ENCODE assay signal across 14 cellular contexts in genomic region chr6:2961491-2961890, GRCh38. TPM values are rescaled to one million over a fixed set of nuclear protein-coding genes. Genes with fewer than 3 reads are reported as not detected.
DNase-seq lines count a peak whose midpoint lies in the region; ATAC-seq, FAIRE-seq and TF ChIP-seq lines count a peak whose summit lies in the region.
"Had no signal": no experiment of that assay in that cellular context is flagged by ENCODE, and none has a peak within 500 bp of the region (broad histone marks: within the 10 kb centered on the region; RNA-seq: fewer than 3 reads in every experiment).

No MANE protein-coding gene starts in this region.

- H4K20me1 ChIP-seq in GM23248 (ENCODE audit: insufficient read depth): no peaks in the 10 kb centered on the region

- H3K9me2 ChIP-seq in GM23248 (ENCODE audit: insufficient read depth): no peaks in the 10 kb centered on the region

- intact Hi-C loops in left lung (cut with DNase I) (no loop called here), stomach (cut with DNase I; ENCODE audit: low total_unique reads) (no loop called here), kidney (cut with DNase I) (no loop called here)

- H3F3A ChIP-seq in GM23248 (ENCODE audit: insufficient read depth): peaks cover 22% of the 10 kb centered on the region

- H3K4me1 ChIP-seq in GM23248 (ENCODE audit: insufficient read depth) (peaks cover 18% of the 10 kb centered on the region), left lung (peaks cover 19 to 76% of the 10 kb centered on the region in 2 donors), stomach (peaks cover 38 to 84% (median 68%) of the 10 kb centered on the region in 4 donors), kidney (ENCODE audit: control insufficient read depth in 1 of 2, insufficient read depth in 1 of 2, low read depth in 1 of 2, low read length in 2 of 2) (peaks cover 17 to 20% of the 10 kb centered on the region in 2 donors)

- in situ Hi-C loops in GM23248 (cut with MboI) (no loop called here), ACHN (cut with HindIII; ENCODE audit: low pct_ligation_motif_present, low pct_unique_long_range_greater_than_20kb, low sequenced_read_pairs) (no loop called here)

- no peak for TF ChIP-seq POLR2A in stomach (IDR thresholded peaks at IDR 0.05)

- no peak for DNase-seq in GM23248
- no peak for DNase-seq in left lung
- no peak for DNase-seq in stomach
- DNase-seq in T-helper 9 cell: no peak
- no peak for DNase-seq in ACHN
- DNase-seq in kidney: no peak
- DNase-seq: activated naive CD4-positive, alpha-beta T cell treated with anti-CD3 and anti-CD28 coated beads, Interleukin-2, amount 10 ng/mL, durations not matched to agents 7 days and 5 days; CD4-positive, CD25-positive, alpha-beta regulatory T cell; NCI-H226; nucleus accumbens had no signal

- peak overlapping the region; percentile 63 for H3K27ac ChIP-seq in GM23248
- peak overlapping the region; percentile 90 for H3K27ac ChIP-seq in VCaP
- peak overlapping the region; percentile 50 to 74 for H3K27ac ChIP-seq in left lung
- H3K27ac ChIP-seq in stomach: peak overlapping the region; percentile 75 to 87 (median 80)
- H3K27ac ChIP-seq in kidney (ENCODE audit: low read depth in 2 of 2, low read length in 2 of 2): no peak overlapping the region

- no peaks in the 10 kb centered on the region for H3K27me3 ChIP-seq in GM23248 (replicated peaks; ENCODE audit: insufficient read depth)
- no peaks in the 10 kb centered on the region for H3K27me3 ChIP-seq in left lung
- H3K27me3 ChIP-seq in stomach: no peaks in the 10 kb centered on the region

- peaks cover 97% of the 10 kb centered on the region for H3K79me2 ChIP-seq in GM23248 (ENCODE audit: insufficient read depth)

- no peak for ATAC-seq in left lung
- ATAC-seq in GM19463 (IDR thresholded peaks at IDR 0.05; ENCODE audit: unreplicated experiment): no peak

- TF ChIP-seq EP300 in stomach (IDR thresholded peaks at IDR 0.05): no peak

- no peak for FAIRE-seq in kidney (lab: Jason Lieb, UNC)
- FAIRE-seq: bronchial epithelial cell, GM12892 had no signal

- H3K9ac ChIP-seq in GM23248 (peak overlapping the region; percentile 38; the same call in 1 of the 2 replicates), kidney (ENCODE audit: low read length in 2 of 2) (no peak overlapping the region)

- H3K4me3 ChIP-seq in GM23248 (no peak overlapping the region), left lung (no peak overlapping the region), stomach (peak overlapping the region; percentile 15 to 34 (median 16)), kidney (ENCODE audit: low read length in 2 of 2) (no peak overlapping the region)

- no peak overlapping the region for H2AFZ ChIP-seq in GM23248

- WGBS in GM23248 (ENCODE audit: low coverage in 1 of 2, low lambda C conversion rate in 2 of 2, missing lambda C conversion rate in 2 of 2), 2 experiments: 89 to 93% methylated on average over 6 of the region's 6 CpGs
- 35 to 51% (median 48%) methylated on average over 6 of the region's 6 CpGs for WGBS in stomach, 5 donors

- no peak overlapping the region for H3K4me2 ChIP-seq in GM23248 (ENCODE audit: unreplicated experiment)

- TF ChIP-seq CTCF in VCaP (conservative IDR thresholded peaks at IDR 0.05): no peak
- no peak for TF ChIP-seq CTCF in left lung (IDR thresholded peaks at IDR 0.05)
- TF ChIP-seq CTCF in stomach (IDR thresholded peaks at IDR 0.05): no peak
- no peak for TF ChIP-seq CTCF in kidney (IDR thresholded peaks at IDR 0.05; ENCODE audit: borderline replicate concordance, extremely low read depth, insufficient read depth)

- H3K36me3 ChIP-seq in GM23248 (ENCODE audit: low read depth) (no peaks in the 10 kb centered on the region; the same call in 1 of the 2 replicates), left lung (peaks cover 0 to 10% of the 10 kb centered on the region in 2 donors), stomach (peaks cover 4 to 31% (median 22%) of the 10 kb centered on the region in 4 donors), kidney (ENCODE audit: control insufficient read depth in 1 of 2, insufficient read depth in 2 of 2, low read length in 2 of 2) (no peaks in the 10 kb centered on the region)

- H3K9me3 ChIP-seq in GM23248 (ENCODE audit: low read depth): no peaks in the 10 kb centered on the region
- H3K9me3 ChIP-seq in left lung: no peaks in the 10 kb centered on the region
- no peaks in the 10 kb centered on the region for H3K9me3 ChIP-seq in stomach
- no peaks in the 10 kb centered on the region for H3K9me3 ChIP-seq in kidney (ENCODE audit: control insufficient read depth in 1 of 2, low read length in 2 of 2)

RNA-seq across cellular contexts. Expression of gene SERPINB6, which starts 9.9 kb away (rescaled TPM):
- total RNA-seq in GM23248 (2014; rRNA removed; shearing (Covaris generic)): 95.7 and 141 TPM in 2 replicates
- polyA plus RNA-seq in GM23248 (2016; fragmentation: Nextera tagmentation; extraction: Ambion mirVana) (149 and 153 TPM in 2 replicates), stomach (100 to 1,000 TPM in 2 of 3 donors, 10 to 100 TPM in 1; 93.1 to 281 (median 144) TPM), kidney (ENCODE audit: insufficient read depth, low read depth, low replicate concordance) (212 TPM)
- total RNA-seq in left lung (100 to 1,000 TPM in 1 of 2 donors, 10 to 100 TPM in 1; 99.3 to 134 TPM), stomach (100 to 1,000 TPM in 4 of 5 donors, 10 to 100 TPM in 1; 79.1 to 208 (median 160) TPM), kidney (136 TPM)

RNA-seq across cellular contexts. Expression of gene NQO2, which starts 38.2 kb away (rescaled TPM):
- total RNA-seq in GM23248 (2014; rRNA removed; shearing (Covaris generic)): 26.2 and 29.6 TPM in 2 replicates
- polyA plus RNA-seq in GM23248 (2016; fragmentation: Nextera tagmentation; extraction: Ambion mirVana): 61.0 and 64.2 TPM in 2 replicates
- 10 to 100 TPM; 22.0 to 55.8 TPM for total RNA-seq in left lung
- total RNA-seq in stomach: 10 to 100 TPM in 1 of 5 donors, 1 to 10 TPM in 2, under 1 TPM in 1, not detected in 1; 0.87 to 35.5 (median 5.5) TPM
- polyA plus RNA-seq in stomach: 10 to 100 TPM; 28.3 to 43.1 (median 41.9) TPM
- total RNA-seq in kidney: 37.0 TPM
- polyA plus RNA-seq in kidney (ENCODE audit: insufficient read depth, low read depth, low replicate concordance): 291 TPM

RNA-seq across cellular contexts. Expression of gene SERPINB9, which starts 58.4 kb away (rescaled TPM):
- total RNA-seq in GM23248 (2014; rRNA removed; shearing (Covaris generic)): 1.1 and 2.4 TPM in 2 replicates
- polyA plus RNA-seq in GM23248 (2016; fragmentation: Nextera tagmentation; extraction: Ambion mirVana): 0.91 and 1.1 TPM in 2 replicates
- total RNA-seq in left lung: 10 to 100 TPM in 1 of 2 donors, 1 to 10 TPM in 1; 7.6 to 17.0 TPM
- 1 to 10 TPM in 3 of 5 donors, under 1 TPM in 1, not detected in 1; 0.58 to 9.4 (median 2.8) TPM for total RNA-seq in stomach
- 1 to 10 TPM; 2.0 to 3.5 (median 2.1) TPM for polyA plus RNA-seq in stomach
- total RNA-seq in kidney: 13.4 TPM
- 4.0 TPM for polyA plus RNA-seq in kidney (ENCODE audit: insufficient read depth, low read depth, low replicate concordance)

Comparison
In these comparisons a context has a peak if more than half of its experiments do, and no peak if none do; other contexts are left out.
1. H3K27ac ChIP-seq: peak in GM23248 (single experiment), VCaP (single experiment), left lung (2 of 2) and stomach (5 of 5); none in kidney (0 of 2).
2. H3K4me3 ChIP-seq: peak in stomach (4 of 4); none in GM23248 (single experiment), left lung (0 of 2) and kidney (0 of 2).